36 cellular contexts compared by ENCODE assay signal in genomic region chr13:61988810-61989209, GRCh38.
"Had no signal": no experiment of that assay in that cellular context is flagged by ENCODE, and none has a peak within 500 bp of the region (broad histone marks: within the 10 kb centered on the region; RNA-seq: fewer than 3 reads in every experiment).

No MANE protein-coding gene starts in this region.

- H3K4me2 ChIP-seq: KMS-11 had no signal

- H3K36me3 ChIP-seq: MG63 had no signal

- DNase-seq: Karpas-422, Kasumi-1, MG63, MM.1S, MV-4-11, NCI-H1048, NCI-H1092, NCI-H1092 treated with DMSO at 0.1 percent for 48 hours, NCI-H1105, NCI-H1105 treated with DMSO at 0.1 percent for 48 hours, NCI-H1417, NCI-H1417 treated with DMSO at 0.1 percent for 48 hours, NCI-H1436, NCI-H1436 treated with DMSO at 0.1 percent for 48 hours, NCI-H146, NCI-H1694, NCI-H1694 treated with DMSO at 0.1 percent for 48 hours, NCI-H187, NCI-H187 treated with DMSO at 0.1 percent for 48 hours, NCI-H1930, NCI-H2029, NCI-H2029 treated with DMSO at 0.1 percent for 48 hours, NCI-H2081, NCI-H2081 treated with DMSO at 0.1 percent for 48 hours, NCI-H2107, NCI-H2171 treated with DMSO at 0.1 percent for 48 hours, NCI-H2227 treated with DMSO at 0.1 percent for 48 hours, NCI-H226, NCI-H345, NCI-H446, NCI-H446 treated with DMSO at 0.1 percent for 48 hours, NCI-H510A, NCI-H510A treated with DMSO at 0.1 percent for 48 hours, NCI-H524, NCI-H524 treated with DMSO at 0.1 percent for 48 hours had no signal

- H3K9me3 ChIP-seq: MG63 had no signal

- H3K9ac ChIP-seq: KMS-11 had no signal

- H3K27me3 ChIP-seq: MG63 had no signal

- H3K27ac ChIP-seq: KMS-11 had no signal

- H3K4me3 ChIP-seq: MG63 had no signal
